28 cellular contexts compared by ENCODE assay signal in genomic region chr3:154100556-154100955, GRCh38.
"Had no signal": no experiment of that assay in that cellular context is flagged by ENCODE, and none has a peak within 500 bp of the region (broad histone marks: within the 10 kb centered on the region; RNA-seq: fewer than 3 reads in every experiment).

No MANE protein-coding gene starts in this region.

- H3K36me3 ChIP-seq: neural progenitor cell, ovary, right lobe of liver, sigmoid colon, stomach, thoracic aorta, thyroid gland, tibial nerve, upper lobe of left lung, vagina had no signal

- ATAC-seq: naive thymus-derived CD8-positive, alpha-beta T cell; natural killer cell treated with Interleukin-12 subunit alpha and Interleukin-12 subunit beta and Interleukin-15 and Interleukin-18, amount 100 ng/mL, for 72 hours; psoas muscle; right cardiac atrium; stimulated activated effector memory CD8-positive, alpha-beta T cell treated with anti-CD3 and anti-CD28 coated beads, Interleukin-12 subunit alpha, Interleukin-12 subunit beta, amount 100 ng/mL, for 72 hours; stimulated activated naive B cell treated with anti-CD40 and anti-IgM and Interleukin-4, amounts not matched to agents 10 μg/mL and 1 μg/mL and 100 μg/mL, for 72 hours had no signal

- H3K27me3 Mint-ChIP-seq: progenitor cell of endocrine pancreas had no signal

- H3K9me3 ChIP-seq: ovary, psoas muscle, right lobe of liver, sigmoid colon, stomach, thoracic aorta, thyroid gland, tibial nerve, upper lobe of left lung, vagina had no signal

- H3K36me3 Mint-ChIP-seq: naive thymus-derived CD8-positive, alpha-beta T cell; natural killer cell treated with Interleukin-12 subunit alpha and Interleukin-12 subunit beta and Interleukin-15 and Interleukin-18, amount 100 ng/mL, for 72 hours; neural progenitor cell; stimulated activated effector memory CD8-positive, alpha-beta T cell treated with anti-CD3 and anti-CD28 coated beads, Interleukin-12 subunit alpha, Interleukin-12 subunit beta, amount 100 ng/mL, for 72 hours; stimulated activated naive B cell treated with anti-CD40 and anti-IgM and Interleukin-4, amounts not matched to agents 10 μg/mL and 1 μg/mL and 100 μg/mL, for 72 hours had no signal

- H3K4me1 Mint-ChIP-seq: naive thymus-derived CD8-positive, alpha-beta T cell; stimulated activated effector memory CD8-positive, alpha-beta T cell treated with anti-CD3 and anti-CD28 coated beads, Interleukin-12 subunit alpha, Interleukin-12 subunit beta, amount 100 ng/mL, for 72 hours; stimulated activated naive B cell treated with anti-CD40 and anti-IgM and Interleukin-4, amounts not matched to agents 10 μg/mL and 1 μg/mL and 100 μg/mL, for 72 hours had no signal

- H3K9me3 Mint-ChIP-seq: naive thymus-derived CD8-positive, alpha-beta T cell; natural killer cell treated with Interleukin-12 subunit alpha and Interleukin-12 subunit beta and Interleukin-15 and Interleukin-18, amount 100 ng/mL, for 72 hours; neural progenitor cell; stimulated activated effector memory CD8-positive, alpha-beta T cell treated with anti-CD3 and anti-CD28 coated beads, Interleukin-12 subunit alpha, Interleukin-12 subunit beta, amount 100 ng/mL, for 72 hours; stimulated activated naive B cell treated with anti-CD40 and anti-IgM and Interleukin-4, amounts not matched to agents 10 μg/mL and 1 μg/mL and 100 μg/mL, for 72 hours; stimulated activated naive CD8-positive, alpha-beta T cell treated with anti-CD3 and anti-CD28 coated beads, Interleukin-15, Interleukin-2, amounts not matched to agents 100 ng/mL and 50 ng/mL, for 24 hours had no signal

- H3K4me3 Mint-ChIP-seq: naive thymus-derived CD8-positive, alpha-beta T cell; natural killer cell treated with Interleukin-12 subunit alpha and Interleukin-12 subunit beta and Interleukin-15 and Interleukin-18, amount 100 ng/mL, for 72 hours; neural progenitor cell; stimulated activated effector memory CD8-positive, alpha-beta T cell treated with anti-CD3 and anti-CD28 coated beads, Interleukin-12 subunit alpha, Interleukin-12 subunit beta, amount 100 ng/mL, for 72 hours; stimulated activated naive B cell treated with anti-CD40 and anti-IgM and Interleukin-4, amounts not matched to agents 10 μg/mL and 1 μg/mL and 100 μg/mL, for 72 hours; stimulated activated naive CD8-positive, alpha-beta T cell treated with anti-CD3 and anti-CD28 coated beads, Interleukin-15, Interleukin-2, amounts not matched to agents 100 ng/mL and 50 ng/mL, for 24 hours had no signal

- H3K4me1 ChIP-seq: neural progenitor cell, parathyroid adenoma, psoas muscle, right lobe of liver, upper lobe of left lung, vagina had no signal

- DNase-seq: naive thymus-derived CD8-positive, alpha-beta T cell; occipital lobe; ovary; posterior cingulate gyrus; psoas muscle; right cardiac atrium; right lobe of liver; sigmoid colon; small intestine; stimulated activated CD4-positive, alpha-beta T cell treated with anti-CD3 and anti-CD28 coated beads, Interleukin-15, amount 100 ng/mL, for 24 hours; stimulated activated CD4-positive, alpha-beta T cell treated with anti-CD3 and anti-CD28 coated beads, Interleukin-2, amount 100 ng/mL, for 24 hours; stimulated activated CD4-positive, alpha-beta T cell treated with anti-CD3 and anti-CD28 coated beads, Interleukin-2, amount 100 ng/mL, for 48 hours; stimulated activated CD4-positive, alpha-beta T cell treated with anti-CD3 and anti-CD28 coated beads, Interleukin-4, amount 100 ng/mL, for 24 hours; stimulated activated naive B cell treated with anti-CD40 and anti-IgM and Interleukin-4, amounts not matched to agents 10 μg/mL and 1 μg/mL and 100 μg/mL, for 72 hours; stimulated activated naive CD4-positive, alpha-beta T cell treated with Interleukin-2 at 50 U/mL for 16 hours; stomach; thyroid gland; trophoblast cell; upper lobe of left lung had no signal

- H3K27ac Mint-ChIP-seq: naive thymus-derived CD8-positive, alpha-beta T cell; natural killer cell treated with Interleukin-12 subunit alpha and Interleukin-12 subunit beta and Interleukin-15 and Interleukin-18, amount 100 ng/mL, for 72 hours; neural progenitor cell; progenitor cell of endocrine pancreas; stimulated activated effector memory CD8-positive, alpha-beta T cell treated with anti-CD3 and anti-CD28 coated beads, Interleukin-12 subunit alpha, Interleukin-12 subunit beta, amount 100 ng/mL, for 72 hours; stimulated activated naive B cell treated with anti-CD40 and anti-IgM and Interleukin-4, amounts not matched to agents 10 μg/mL and 1 μg/mL and 100 μg/mL, for 72 hours; stimulated activated naive CD8-positive, alpha-beta T cell treated with anti-CD3 and anti-CD28 coated beads, Interleukin-15, Interleukin-2, amounts not matched to agents 100 ng/mL and 50 ng/mL, for 24 hours had no signal

- H3K4me3 ChIP-seq: neural progenitor cell, ovary, psoas muscle, right lobe of liver, sigmoid colon, stomach, thoracic aorta, thyroid gland, tibial nerve, upper lobe of left lung, vagina had no signal
